8 cellular contexts compared by ENCODE assay signal in genomic region chr9:41273549-41274267, GRCh38.
A peak's percentile ranks its signal among the peaks of the same experiment; 100 is the strongest.
DNase-seq lines count a peak whose midpoint lies in the region; ATAC-seq, FAIRE-seq and TF ChIP-seq lines count a peak whose summit lies in the region.
"Not testable (repeated sequence)": the region's sequence is repeated elsewhere in the genome, so short reads cannot be mapped to it uniquely, and the experiment has no call there.

No MANE protein-coding gene starts in this region.

- not testable (repeated sequence) for H3K4me1 Mint-ChIP-seq in dendritic cell treated with granulocyte-macrophage colony-stimulating factor and Interleukin-4, amounts not matched to agents 40 ng/mL and 50 ng/mL, for 4 days (ENCODE audit: low read depth)

- TF ChIP-seq POLR2A in vagina (IDR thresholded peaks at IDR 0.05) = not testable (repeated sequence)

- intact Hi-C loops in dendritic cell treated with granulocyte-macrophage colony-stimulating factor and Interleukin-4, amounts not matched to agents 40 ng/mL and 50 ng/mL, for 4 days (cut with micrococcal nuclease); vagina (cut with DNase I): not testable (repeated sequence)

- not testable (repeated sequence) for H3K27ac Mint-ChIP-seq in dendritic cell treated with granulocyte-macrophage colony-stimulating factor and Interleukin-4, amounts not matched to agents 40 ng/mL and 50 ng/mL, for 4 days

- not testable (repeated sequence) for H3K9me3 ChIP-seq in small intestine (ENCODE audit: control insufficient read depth, low read depth); vagina

- ATAC-seq in GM18517 (IDR thresholded peaks at IDR 0.05; ENCODE audit: unreplicated experiment) (peak; percentile 99), HG02610 (IDR thresholded peaks at IDR 0.05; ENCODE audit: unreplicated experiment) (peak; percentile 100)

- H3K4me3 Mint-ChIP-seq in dendritic cell treated with granulocyte-macrophage colony-stimulating factor and Interleukin-4, amounts not matched to agents 40 ng/mL and 50 ng/mL, for 4 days = peak overlapping the region; percentile 65

- not testable (repeated sequence) for H3K36me3 Mint-ChIP-seq in dendritic cell treated with granulocyte-macrophage colony-stimulating factor and Interleukin-4, amounts not matched to agents 40 ng/mL and 50 ng/mL, for 4 days (ENCODE audit: low read depth)

- H3K36me3 ChIP-seq in small intestine (ENCODE audit: control insufficient read depth in 2 of 2, insufficient read depth in 2 of 2, low read length in 2 of 2); vagina: not testable (repeated sequence)

- FAIRE-seq in small intestine (lab: Jason Lieb, UNC) = not testable (repeated sequence)

- 8 to 13% (median 13%) methylated on average over 26 to 50 of the region's 59 CpGs for WGBS in small intestine, 3 donors

- not testable (repeated sequence) for H3K4me1 ChIP-seq in small intestine (ENCODE audit: control insufficient read depth in 2 of 2, insufficient read depth in 1 of 2, low read depth in 1 of 2, low read length in 1 of 2); vagina

- H3K9me3 Mint-ChIP-seq in dendritic cell treated with granulocyte-macrophage colony-stimulating factor and Interleukin-4, amounts not matched to agents 40 ng/mL and 50 ng/mL, for 4 days = not testable (repeated sequence)

- not testable (repeated sequence) for H3K27me3 Mint-ChIP-seq in dendritic cell treated with granulocyte-macrophage colony-stimulating factor and Interleukin-4, amounts not matched to agents 40 ng/mL and 50 ng/mL, for 4 days

- H3K27me3 ChIP-seq in small intestine (ENCODE audit: control insufficient read depth in 2 of 2, insufficient read depth in 2 of 2, low read length in 2 of 2); vagina: not testable (repeated sequence)

- not testable (repeated sequence) for TF ChIP-seq CTCF in vagina (IDR thresholded peaks at IDR 0.05)

- H3K4me3 ChIP-seq in small intestine (ENCODE audit: low read depth in 1 of 2, low read length in 2 of 2) (peak overlapping the region in 1 of 2 donors; percentile 36), vagina (peak overlapping the region; percentile 42 to 48)

- not testable (repeated sequence) for H3K27ac ChIP-seq in small intestine (ENCODE audit: low read depth in 1 of 2, low read length in 1 of 2); vagina

- DNase-seq in LoVo (ENCODE audit: low spot score) = peak; percentile 44
- DNase-seq in activated CD8-positive, alpha-beta memory T cell treated with anti-CD3 and anti-CD28 coated beads for 48 hours (ENCODE audit: low read depth in 2 of 3, low spot score in 2 of 3) = peak; percentile 45 to 67 (median 55)
- peak; percentile 89 for DNase-seq in kidney tubule cell (ENCODE audit: low spot score)
- DNase-seq in small intestine = peak; percentile 14
- DNase-seq in vagina (ENCODE audit: extremely low spot score in 2 of 2) = not testable (repeated sequence)
